Comparison of ENCODE assay signal across 13 cellular contexts in genomic region chr17:38099262-38099661, GRCh38. TPM values are rescaled to one million over a fixed set of nuclear protein-coding genes. Genes with fewer than 3 reads are reported as not detected.
"Had no signal": no experiment of that assay in that cellular context is flagged by ENCODE, and none has a peak within 500 bp of the region (broad histone marks: within the 10 kb centered on the region; RNA-seq: fewer than 3 reads in every experiment).

No MANE protein-coding gene starts in this region.

RNA-seq across cellular contexts. Expression of gene TBC1D3E, which starts 28.5 kb away (rescaled TPM):
- total RNA-seq: activated CD4-positive, alpha-beta memory T cell treated with anti-CD3 and anti-CD28 coated beads for 36 hours; activated CD4-positive, alpha-beta T cell treated with anti-CD3 and anti-CD28 coated beads, Interleukin-2, amount 10 ng/mL, durations not matched to agents 24 days and 14 days; activated CD8-positive, alpha-beta memory T cell treated with anti-CD3 and anti-CD28 coated beads for 36 hours; activated CD8-positive, alpha-beta T cell treated with anti-CD3 and anti-CD28 coated beads for 36 hours; activated naive CD8-positive, alpha-beta T cell treated with anti-CD3 and anti-CD28 coated beads, Interleukin-2, amount 10 ng/mL, durations not matched to agents 7 days and 5 days; activated T-cell treated with anti-CD3 and anti-CD28 coated beads, Interleukin-2, amount 50 U/mL, for 4 hours; activated T-cell treated with anti-CD3 and anti-CD28 coated beads, Interleukin-2, amount 50 U/mL, for 72 hours; activated T-helper 1 cell treated with anti-CD3 and anti-CD28 coated beads, Interleukin-12 subunit alpha, Interleukin-12 subunit beta, Interleukin-2, Interleukin-4 antibody, amounts not matched to agents 30 ng/mL and 10 ng/mL and 1 ng/mL, durations not matched to agents 14 hours and 24 hours and 36 hours; activated T-helper 2 cell treated with anti-CD3 and anti-CD28 coated beads, Interferon-gamma antibody, Interleukin-2, Interleukin-4, amounts not matched to agents 10 μg/mL and 5 μg/mL and 100 μg/mL, durations not matched to agents 14 hours and 24 hours and 36 hours; ascending aorta; bronchial epithelial cell; cerebellum had no signal
- polyA plus RNA-seq: adipose tissue had no signal

RNA-seq across cellular contexts. Expression of gene TBC1D3C, which starts 30.8 kb away (rescaled TPM):
- total RNA-seq: activated CD4-positive, alpha-beta T cell treated with anti-CD3 and anti-CD28 coated beads, Interleukin-2, amount 10 ng/mL, durations not matched to agents 24 days and 14 days; activated CD8-positive, alpha-beta T cell treated with anti-CD3 and anti-CD28 coated beads for 36 hours; activated T-helper 1 cell treated with anti-CD3 and anti-CD28 coated beads, Interleukin-12 subunit alpha, Interleukin-12 subunit beta, Interleukin-2, Interleukin-4 antibody, amounts not matched to agents 30 ng/mL and 10 ng/mL and 1 ng/mL, durations not matched to agents 14 hours and 24 hours and 36 hours; activated T-helper 2 cell treated with anti-CD3 and anti-CD28 coated beads, Interferon-gamma antibody, Interleukin-2, Interleukin-4, amounts not matched to agents 10 μg/mL and 5 μg/mL and 100 μg/mL, durations not matched to agents 14 hours and 24 hours and 36 hours; ascending aorta; bronchial epithelial cell; cerebellum had no signal
